Comparison of ENCODE assay signal across 15 cellular contexts in genomic region chr17:46136820-46137219, GRCh38. TPM values are rescaled to one million over a fixed set of nuclear protein-coding genes. Genes with fewer than 3 reads are reported as not detected.
DNase-seq lines count a peak whose midpoint lies in the region; ATAC-seq and TF ChIP-seq lines count a peak whose summit lies in the region.
"Had no signal": no experiment of that assay in that cellular context is flagged by ENCODE, and none has a peak within 500 bp of the region (broad histone marks: within the 10 kb centered on the region; RNA-seq: fewer than 3 reads in every experiment).

No MANE protein-coding gene starts in this region.

- H3K4me3 ChIP-seq in A673 (ENCODE audit: low read depth, low read length, poor library complexity, severe bottlenecking) = no peak overlapping the region
- H3K4me3 ChIP-seq: neural progenitor cell, Peyer's patch had no signal

- H3K4me1 Mint-ChIP-seq in activated B cell treated with CpG ODN at 0.5 μM for 24 hours = peaks cover 87% of the 10 kb centered on the region
- peaks cover 8% of the 10 kb centered on the region for H3K4me1 Mint-ChIP-seq in mesothelial cell of epicardium

- no peak for DNase-seq in A673 (ENCODE audit: low spot score)
- DNase-seq in EH (ENCODE audit: low read depth) = peak; percentile 31
- no peak for DNase-seq in activated B cell treated with CpG ODN at 0.5 μM for 24 hours
- no peak for DNase-seq in mesothelial cell of epicardium (ENCODE audit: low spot score in 2 of 2, unreplicated experiment in 2 of 2)
- no peak for DNase-seq in GF-D8 (lab: John Stamatoyannopoulos, UW)
- DNase-seq: activated CD4-positive, alpha-beta memory T cell treated with anti-CD3 and anti-CD28 coated beads for 36 hours; DMS153; NCI-H82; Peyer's patch had no signal

- H3K27ac Mint-ChIP-seq in activated B cell treated with CpG ODN at 0.5 μM for 24 hours = peak overlapping the region; percentile 48
- peak overlapping the region; percentile 33 for H3K27ac Mint-ChIP-seq in mesothelial cell of epicardium
- H3K27ac Mint-ChIP-seq: activated CD4-positive, alpha-beta memory T cell treated with anti-CD3 and anti-CD28 coated beads for 36 hours; activated T-helper 2 cell treated with anti-CD3 and anti-CD28 coated beads, Interferon-gamma antibody, Interleukin-2, Interleukin-4, amounts not matched to agents 10 μg/mL and 5 μg/mL and 100 μg/mL, durations not matched to agents 14 hours and 24 hours and 36 hours; neural progenitor cell had no signal

- no peaks in the 10 kb centered on the region for H3K27me3 Mint-ChIP-seq in activated B cell treated with CpG ODN at 0.5 μM for 24 hours
- no peaks in the 10 kb centered on the region for H3K27me3 Mint-ChIP-seq in mesothelial cell of epicardium (ENCODE audit: low read depth)
- H3K27me3 Mint-ChIP-seq: activated CD4-positive, alpha-beta memory T cell treated with anti-CD3 and anti-CD28 coated beads for 36 hours had no signal

- POLR2A ChIA-PET in A673 (lab: Charles Lee; ENCODE audit: low non-redundant PET) (no interaction called here), activated B cell treated with CpG ODN at 0.5 μM for 24 hours (lab: Charles Lee) (interaction anchor here (0.8 kb wide), 1 partner anchor 9 kb away, joined by 3 read pairs; no protein-coding TSS in a partner anchor)

- no peaks in the 10 kb centered on the region for H3K27me3 ChIP-seq in A673 (replicated peaks; ENCODE audit: insufficient read depth, low read depth, low read length, poor library complexity)
- H3K27me3 ChIP-seq: neural progenitor cell, Peyer's patch had no signal

- H3K36me3 ChIP-seq in A673 (ENCODE audit: insufficient read depth, low read length, poor library complexity, severe bottlenecking) = no peaks in the 10 kb centered on the region
- H3K36me3 ChIP-seq: Peyer's patch had no signal

- CTCF ChIA-PET in A673 (lab: Charles Lee) (no interaction called here), activated B cell treated with CpG ODN at 0.5 μM for 24 hours (lab: Charles Lee) (no interaction called here)

- TF ChIP-seq CTCF in A673 (conservative IDR thresholded peaks at IDR 0.05; ENCODE audit: low read depth, low read length) (no peak), activated B cell treated with CpG ODN at 0.5 μM for 24 hours (IDR thresholded peaks at IDR 0.05) (no peak), mesothelial cell of epicardium (IDR thresholded peaks at IDR 0.05; ENCODE audit: unreplicated experiment) (no peak)

- no peak for ATAC-seq in activated B cell treated with CpG ODN at 0.5 μM for 24 hours (ENCODE audit: low read depth)
- no peak for ATAC-seq in HG02981 (IDR thresholded peaks at IDR 0.05; ENCODE audit: unreplicated experiment)
- no peak for ATAC-seq in GM21576 (IDR thresholded peaks at IDR 0.05; ENCODE audit: unreplicated experiment)
- ATAC-seq in HG03139 (IDR thresholded peaks at IDR 0.05; ENCODE audit: unreplicated experiment) = no peak

- peaks cover 34% of the 10 kb centered on the region for H3K4me1 ChIP-seq in A673 (ENCODE audit: insufficient read depth, low read length, poor library complexity, severe bottlenecking)

- H3K36me3 Mint-ChIP-seq in activated B cell treated with CpG ODN at 0.5 μM for 24 hours (ENCODE audit: low read depth) = peaks cover 5% of the 10 kb centered on the region
- peaks cover 18% of the 10 kb centered on the region for H3K36me3 Mint-ChIP-seq in mesothelial cell of epicardium

- H3K9me3 ChIP-seq in A673 (ENCODE audit: low read depth, low read length, poor library complexity, severe bottlenecking) = peaks cover 3% of the 10 kb centered on the region
- H3K9me3 ChIP-seq: Peyer's patch had no signal

- H3K9me3 Mint-ChIP-seq in activated B cell treated with CpG ODN at 0.5 μM for 24 hours (no peaks in the 10 kb centered on the region), mesothelial cell of epicardium (peaks cover 3% of the 10 kb centered on the region)
- H3K9me3 Mint-ChIP-seq: activated CD4-positive, alpha-beta memory T cell treated with anti-CD3 and anti-CD28 coated beads for 36 hours; activated T-helper 2 cell treated with anti-CD3 and anti-CD28 coated beads, Interferon-gamma antibody, Interleukin-2, Interleukin-4, amounts not matched to agents 10 μg/mL and 5 μg/mL and 100 μg/mL, durations not matched to agents 14 hours and 24 hours and 36 hours had no signal

- TSS peak; percentile 13 for BruUV-seq in A673 (replicated peaks; lab: Mats Ljungman, UMichigan)

- intact Hi-C loops in A673 (cut with micrococcal nuclease; ENCODE audit: unreplicated experiment) (no loop called here), activated B cell treated with CpG ODN at 0.5 μM for 24 hours (cut with micrococcal nuclease) (loop anchor here (5.0 kb wide), 1 partner anchor 785 kb away; the partner anchor contains the start of gene GOSR2)

- no peak overlapping the region for H3K27ac ChIP-seq in A673 (ENCODE audit: low read depth, low read length, poor library complexity, severe bottlenecking)
- H3K27ac ChIP-seq: epithelial cell of prostate, neural progenitor cell had no signal

- H3K4me3 Mint-ChIP-seq in activated B cell treated with CpG ODN at 0.5 μM for 24 hours (no peak overlapping the region), mesothelial cell of epicardium (no peak overlapping the region)
- H3K4me3 Mint-ChIP-seq: neural progenitor cell had no signal

RNA-seq across cellular contexts. Expression of gene KANSL1, which starts 56.4 kb away (rescaled TPM):
- 64.9 and 77.6 TPM in 2 replicates for total RNA-seq in A673 (2021)
- total RNA-seq in activated B cell treated with CpG ODN at 0.5 μM for 24 hours = 127 and 152 TPM in 2 replicates
- 185 to 189 TPM (median 189 TPM) in 3 replicates for total RNA-seq in mesothelial cell of epicardium
